1 cellular context compared by ENCODE assay signal in the genomic region with DNA sequence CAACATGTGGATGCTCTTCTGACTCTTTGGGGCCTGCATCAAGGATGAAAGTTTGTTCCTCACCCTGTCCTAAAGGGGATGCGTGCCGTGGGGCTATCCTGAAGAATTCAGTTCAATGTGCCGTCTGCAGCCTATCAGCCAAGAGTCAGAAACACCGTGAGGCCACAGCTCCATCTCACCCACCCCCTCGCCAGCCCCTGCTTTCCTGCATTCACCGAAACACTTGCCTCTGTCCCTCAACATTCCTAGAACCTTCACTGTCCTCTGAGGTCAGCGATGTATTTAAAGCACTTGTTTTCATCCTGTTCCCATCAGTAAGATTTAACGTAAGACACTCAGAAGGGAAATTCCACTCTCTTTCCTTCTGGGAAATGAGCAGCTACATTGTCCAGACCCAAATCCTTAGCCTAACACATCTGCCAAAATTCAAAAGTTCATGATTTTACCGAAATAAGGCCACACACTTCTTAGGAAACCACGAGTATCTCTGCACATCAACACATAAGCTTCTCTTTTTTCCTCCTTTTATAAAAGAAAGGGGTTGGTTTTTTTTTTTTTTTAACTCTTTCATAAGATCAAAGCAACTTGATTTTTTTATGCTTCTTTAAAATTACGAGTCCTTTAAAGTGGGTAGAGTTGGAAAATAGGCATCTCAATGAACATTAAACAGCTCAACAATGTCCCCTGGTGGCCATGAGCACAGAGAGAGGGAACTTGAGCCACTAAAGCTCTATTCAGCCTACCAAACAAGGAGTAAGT.
TF ChIP-seq lines count a peak whose summit lies in the region.

No MANE protein-coding gene starts in this region.

TF ChIP-seq in K562, 482 proteins besides CTCF, POLR2A, EP300 and RAD21 (continued from another document and continues in another):
- TF ChIP-seq, protein P1, sequence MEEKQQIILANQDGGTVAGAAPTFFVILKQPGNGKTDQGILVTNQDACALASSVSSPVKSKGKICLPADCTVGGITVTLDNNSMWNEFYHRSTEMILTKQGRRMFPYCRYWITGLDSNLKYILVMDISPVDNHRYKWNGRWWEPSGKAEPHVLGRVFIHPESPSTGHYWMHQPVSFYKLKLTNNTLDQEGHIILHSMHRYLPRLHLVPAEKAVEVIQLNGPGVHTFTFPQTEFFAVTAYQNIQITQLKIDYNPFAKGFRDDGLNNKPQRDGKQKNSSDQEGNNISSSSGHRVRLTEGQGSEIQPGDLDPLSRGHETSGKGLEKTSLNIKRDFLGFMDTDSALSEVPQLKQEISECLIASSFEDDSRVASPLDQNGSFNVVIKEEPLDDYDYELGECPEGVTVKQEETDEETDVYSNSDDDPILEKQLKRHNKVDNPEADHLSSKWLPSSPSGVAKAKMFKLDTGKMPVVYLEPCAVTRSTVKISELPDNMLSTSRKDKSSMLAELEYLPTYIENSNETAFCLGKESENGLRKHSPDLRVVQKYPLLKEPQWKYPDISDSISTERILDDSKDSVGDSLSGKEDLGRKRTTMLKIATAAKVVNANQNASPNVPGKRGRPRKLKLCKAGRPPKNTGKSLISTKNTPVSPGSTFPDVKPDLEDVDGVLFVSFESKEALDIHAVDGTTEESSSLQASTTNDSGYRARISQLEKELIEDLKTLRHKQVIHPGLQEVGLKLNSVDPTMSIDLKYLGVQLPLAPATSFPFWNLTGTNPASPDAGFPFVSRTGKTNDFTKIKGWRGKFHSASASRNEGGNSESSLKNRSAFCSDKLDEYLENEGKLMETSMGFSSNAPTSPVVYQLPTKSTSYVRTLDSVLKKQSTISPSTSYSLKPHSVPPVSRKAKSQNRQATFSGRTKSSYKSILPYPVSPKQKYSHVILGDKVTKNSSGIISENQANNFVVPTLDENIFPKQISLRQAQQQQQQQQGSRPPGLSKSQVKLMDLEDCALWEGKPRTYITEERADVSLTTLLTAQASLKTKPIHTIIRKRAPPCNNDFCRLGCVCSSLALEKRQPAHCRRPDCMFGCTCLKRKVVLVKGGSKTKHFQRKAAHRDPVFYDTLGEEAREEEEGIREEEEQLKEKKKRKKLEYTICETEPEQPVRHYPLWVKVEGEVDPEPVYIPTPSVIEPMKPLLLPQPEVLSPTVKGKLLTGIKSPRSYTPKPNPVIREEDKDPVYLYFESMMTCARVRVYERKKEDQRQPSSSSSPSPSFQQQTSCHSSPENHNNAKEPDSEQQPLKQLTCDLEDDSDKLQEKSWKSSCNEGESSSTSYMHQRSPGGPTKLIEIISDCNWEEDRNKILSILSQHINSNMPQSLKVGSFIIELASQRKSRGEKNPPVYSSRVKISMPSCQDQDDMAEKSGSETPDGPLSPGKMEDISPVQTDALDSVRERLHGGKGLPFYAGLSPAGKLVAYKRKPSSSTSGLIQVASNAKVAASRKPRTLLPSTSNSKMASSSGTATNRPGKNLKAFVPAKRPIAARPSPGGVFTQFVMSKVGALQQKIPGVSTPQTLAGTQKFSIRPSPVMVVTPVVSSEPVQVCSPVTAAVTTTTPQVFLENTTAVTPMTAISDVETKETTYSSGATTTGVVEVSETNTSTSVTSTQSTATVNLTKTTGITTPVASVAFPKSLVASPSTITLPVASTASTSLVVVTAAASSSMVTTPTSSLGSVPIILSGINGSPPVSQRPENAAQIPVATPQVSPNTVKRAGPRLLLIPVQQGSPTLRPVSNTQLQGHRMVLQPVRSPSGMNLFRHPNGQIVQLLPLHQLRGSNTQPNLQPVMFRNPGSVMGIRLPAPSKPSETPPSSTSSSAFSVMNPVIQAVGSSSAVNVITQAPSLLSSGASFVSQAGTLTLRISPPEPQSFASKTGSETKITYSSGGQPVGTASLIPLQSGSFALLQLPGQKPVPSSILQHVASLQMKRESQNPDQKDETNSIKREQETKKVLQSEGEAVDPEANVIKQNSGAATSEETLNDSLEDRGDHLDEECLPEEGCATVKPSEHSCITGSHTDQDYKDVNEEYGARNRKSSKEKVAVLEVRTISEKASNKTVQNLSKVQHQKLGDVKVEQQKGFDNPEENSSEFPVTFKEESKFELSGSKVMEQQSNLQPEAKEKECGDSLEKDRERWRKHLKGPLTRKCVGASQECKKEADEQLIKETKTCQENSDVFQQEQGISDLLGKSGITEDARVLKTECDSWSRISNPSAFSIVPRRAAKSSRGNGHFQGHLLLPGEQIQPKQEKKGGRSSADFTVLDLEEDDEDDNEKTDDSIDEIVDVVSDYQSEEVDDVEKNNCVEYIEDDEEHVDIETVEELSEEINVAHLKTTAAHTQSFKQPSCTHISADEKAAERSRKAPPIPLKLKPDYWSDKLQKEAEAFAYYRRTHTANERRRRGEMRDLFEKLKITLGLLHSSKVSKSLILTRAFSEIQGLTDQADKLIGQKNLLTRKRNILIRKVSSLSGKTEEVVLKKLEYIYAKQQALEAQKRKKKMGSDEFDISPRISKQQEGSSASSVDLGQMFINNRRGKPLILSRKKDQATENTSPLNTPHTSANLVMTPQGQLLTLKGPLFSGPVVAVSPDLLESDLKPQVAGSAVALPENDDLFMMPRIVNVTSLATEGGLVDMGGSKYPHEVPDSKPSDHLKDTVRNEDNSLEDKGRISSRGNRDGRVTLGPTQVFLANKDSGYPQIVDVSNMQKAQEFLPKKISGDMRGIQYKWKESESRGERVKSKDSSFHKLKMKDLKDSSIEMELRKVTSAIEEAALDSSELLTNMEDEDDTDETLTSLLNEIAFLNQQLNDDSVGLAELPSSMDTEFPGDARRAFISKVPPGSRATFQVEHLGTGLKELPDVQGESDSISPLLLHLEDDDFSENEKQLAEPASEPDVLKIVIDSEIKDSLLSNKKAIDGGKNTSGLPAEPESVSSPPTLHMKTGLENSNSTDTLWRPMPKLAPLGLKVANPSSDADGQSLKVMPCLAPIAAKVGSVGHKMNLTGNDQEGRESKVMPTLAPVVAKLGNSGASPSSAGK (IDR thresholded peaks at IDR 0.05) = no peak
- 0 out of 2 replicates have a peak, but pooled peaks have one; percentile 19 for TF ChIP-seq ZFX (CRISPR knock-in tag; IDR thresholded peaks at IDR 0.05)
- TF ChIP-seq BRD9 (IDR thresholded peaks at IDR 0.05; ENCODE audit: low read depth, partially characterized antibody) = peak; percentile 71
- no peak for TF ChIP-seq ELF4 (CRISPR knock-in tag; IDR thresholded peaks at IDR 0.05)
- TF ChIP-seq ZNF282 (CRISPR knock-in tag; IDR thresholded peaks at IDR 0.05) = no peak
- no peak for TF ChIP-seq MAFG (tag; conservative IDR thresholded peaks at IDR 0.05)
- TF ChIP-seq KLF16 (IDR thresholded peaks at IDR 0.05) = peak; percentile 56; the same call in 1 of the 2 replicates
- no peak for TF ChIP-seq STAT5B (CRISPR knock-in tag; IDR thresholded peaks at IDR 0.05)
- 0 out of 4 replicates have a peak, but pooled peaks of 1 of the 2 experiments have one; percentile 63 for TF ChIP-seq UBTF (IDR thresholded peaks at IDR 0.05; ENCODE audit: borderline replicate concordance in 1 of 2, low read depth in 2 of 2, low read length in 2 of 2)
- TF ChIP-seq ZNF280B (CRISPR knock-in tag; IDR thresholded peaks at IDR 0.05) = no peak
- peak; percentile 90 for TF ChIP-seq SMC3 (conservative IDR thresholded peaks at IDR 0.05; ENCODE audit: insufficient read depth, low read depth, low read length)
- TF ChIP-seq PHF21A (IDR thresholded peaks at IDR 0.05; ENCODE audit: borderline replicate concordance, low read depth) = no peak
- no peak for TF ChIP-seq ZFPM2 (CRISPR knock-in tag; IDR thresholded peaks at IDR 0.05)
- TF ChIP-seq MLLT1 (IDR thresholded peaks at IDR 0.05) = no peak
- TF ChIP-seq ARNT (IDR thresholded peaks at IDR 0.05) = 0 out of 4 replicates have a peak, but pooled peaks of 1 of the 2 experiments have one; percentile 48
- TF ChIP-seq, protein P2, sequence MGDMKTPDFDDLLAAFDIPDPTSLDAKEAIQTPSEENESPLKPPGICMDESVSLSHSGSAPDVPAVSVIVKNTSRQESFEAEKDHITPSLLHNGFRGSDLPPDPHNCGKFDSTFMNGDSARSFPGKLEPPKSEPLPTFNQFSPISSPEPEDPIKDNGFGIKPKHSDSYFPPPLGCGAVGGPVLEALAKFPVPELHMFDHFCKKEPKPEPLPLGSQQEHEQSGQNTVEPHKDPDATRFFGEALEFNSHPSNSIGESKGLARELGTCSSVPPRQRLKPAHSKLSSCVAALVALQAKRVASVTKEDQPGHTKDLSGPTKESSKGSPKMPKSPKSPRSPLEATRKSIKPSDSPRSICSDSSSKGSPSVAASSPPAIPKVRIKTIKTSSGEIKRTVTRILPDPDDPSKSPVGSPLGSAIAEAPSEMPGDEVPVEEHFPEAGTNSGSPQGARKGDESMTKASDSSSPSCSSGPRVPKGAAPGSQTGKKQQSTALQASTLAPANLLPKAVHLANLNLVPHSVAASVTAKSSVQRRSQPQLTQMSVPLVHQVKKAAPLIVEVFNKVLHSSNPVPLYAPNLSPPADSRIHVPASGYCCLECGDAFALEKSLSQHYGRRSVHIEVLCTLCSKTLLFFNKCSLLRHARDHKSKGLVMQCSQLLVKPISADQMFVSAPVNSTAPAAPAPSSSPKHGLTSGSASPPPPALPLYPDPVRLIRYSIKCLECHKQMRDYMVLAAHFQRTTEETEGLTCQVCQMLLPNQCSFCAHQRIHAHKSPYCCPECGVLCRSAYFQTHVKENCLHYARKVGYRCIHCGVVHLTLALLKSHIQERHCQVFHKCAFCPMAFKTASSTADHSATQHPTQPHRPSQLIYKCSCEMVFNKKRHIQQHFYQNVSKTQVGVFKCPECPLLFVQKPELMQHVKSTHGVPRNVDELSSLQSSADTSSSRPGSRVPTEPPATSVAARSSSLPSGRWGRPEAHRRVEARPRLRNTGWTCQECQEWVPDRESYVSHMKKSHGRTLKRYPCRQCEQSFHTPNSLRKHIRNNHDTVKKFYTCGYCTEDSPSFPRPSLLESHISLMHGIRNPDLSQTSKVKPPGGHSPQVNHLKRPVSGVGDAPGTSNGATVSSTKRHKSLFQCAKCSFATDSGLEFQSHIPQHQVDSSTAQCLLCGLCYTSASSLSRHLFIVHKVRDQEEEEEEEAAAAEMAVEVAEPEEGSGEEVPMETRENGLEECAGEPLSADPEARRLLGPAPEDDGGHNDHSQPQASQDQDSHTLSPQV (IDR thresholded peaks at IDR 0.05) = peak; percentile 59; the same call in 1 of the 2 replicates
- TF ChIP-seq, protein P3, sequence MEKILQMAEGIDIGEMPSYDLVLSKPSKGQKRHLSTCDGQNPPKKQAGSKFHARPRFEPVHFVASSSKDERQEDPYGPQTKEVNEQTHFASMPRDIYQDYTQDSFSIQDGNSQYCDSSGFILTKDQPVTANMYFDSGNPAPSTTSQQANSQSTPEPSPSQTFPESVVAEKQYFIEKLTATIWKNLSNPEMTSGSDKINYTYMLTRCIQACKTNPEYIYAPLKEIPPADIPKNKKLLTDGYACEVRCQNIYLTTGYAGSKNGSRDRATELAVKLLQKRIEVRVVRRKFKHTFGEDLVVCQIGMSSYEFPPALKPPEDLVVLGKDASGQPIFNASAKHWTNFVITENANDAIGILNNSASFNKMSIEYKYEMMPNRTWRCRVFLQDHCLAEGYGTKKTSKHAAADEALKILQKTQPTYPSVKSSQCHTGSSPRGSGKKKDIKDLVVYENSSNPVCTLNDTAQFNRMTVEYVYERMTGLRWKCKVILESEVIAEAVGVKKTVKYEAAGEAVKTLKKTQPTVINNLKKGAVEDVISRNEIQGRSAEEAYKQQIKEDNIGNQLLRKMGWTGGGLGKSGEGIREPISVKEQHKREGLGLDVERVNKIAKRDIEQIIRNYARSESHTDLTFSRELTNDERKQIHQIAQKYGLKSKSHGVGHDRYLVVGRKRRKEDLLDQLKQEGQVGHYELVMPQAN (IDR thresholded peaks at IDR 0.05; ENCODE audit: borderline replicate concordance) = 0 out of 2 replicates have a peak, but pooled peaks have one; percentile 21
- peak; percentile 86 for TF ChIP-seq DEAF1 (CRISPR knock-in tag; IDR thresholded peaks at IDR 0.05)
- no peak for TF ChIP-seq SRSF1 (IDR thresholded peaks at IDR 0.05; ENCODE audit: low read depth, low read length)
